ENCODE assay signal across 30 cellular contexts in genomic region chr13:30559274-30559673, GRCh38.
"Had no signal": no experiment of that assay in that cellular context is flagged by ENCODE, and none has a peak within 500 bp of the region (broad histone marks: within the 10 kb centered on the region; RNA-seq: fewer than 3 reads in every experiment).

No MANE protein-coding gene starts in this region.

- ATAC-seq: activated CD8-positive, alpha-beta T cell treated with anti-CD3 and anti-CD28 coated beads for 36 hours; activated naive CD4-positive, alpha-beta T cell treated with anti-CD3 and anti-CD28 coated beads, Interleukin-2, amount 50 U/mL, for 72 hours; activated T-cell treated with anti-CD3 and anti-CD28 coated beads, Interleukin-2, amount 50 U/mL, for 4 hours; activated T-cell treated with anti-CD3 and anti-CD28 coated beads, Interleukin-2, amount 50 U/mL, for 72 hours; activated T-helper 17 cell treated with anti-CD3 and anti-CD28 coated beads, Interleukin-2, amount 50 U/mL, for 72 hours; T-cell; T-helper 17 cell had no signal

- H3K9me3 ChIP-seq: adrenal gland, ascending aorta had no signal

- H3K27me3 ChIP-seq: adrenal gland, ascending aorta had no signal

- H3K4me1 ChIP-seq: adrenal gland, ascending aorta had no signal

- H3K36me3 ChIP-seq: adrenal gland, ascending aorta had no signal

- H3K27ac ChIP-seq: adrenal gland, ascending aorta, VCaP had no signal

- H3K4me3 ChIP-seq: adrenal gland, ascending aorta had no signal

- DNase-seq: activated B cell treated with CpG ODN at 0.5 μM for 24 hours; activated CD4-positive, alpha-beta memory T cell treated with anti-CD3 and anti-CD28 coated beads for 36 hours; activated CD4-positive, alpha-beta T cell treated with anti-CD3 and anti-CD28 coated beads for 4 hours; activated CD4-positive, alpha-beta T cell treated with anti-CD3 and anti-CD28 coated beads, Interleukin-2, amount 10 ng/mL, durations not matched to agents 24 days and 14 days; activated CD4-positive, alpha-beta T cell treated with anti-CD3 and anti-CD28 coated beads, Interleukin-2, amount 50 U/mL, for 1 hour; activated CD4-positive, alpha-beta T cell treated with anti-CD3 and anti-CD28 coated beads, Interleukin-2, amount 50 U/mL, for 4 hours; activated CD4-positive, CD25-positive, alpha-beta regulatory T cell treated with anti-CD3 and anti-CD28 coated beads, Interleukin-2, amount 50 U/mL, for 72 hours; activated CD8-positive, alpha-beta memory T cell treated with anti-CD3 and anti-CD28 coated beads, Interleukin-2, amount 50 U/mL, for 4 hours; activated CD8-positive, alpha-beta T cell treated with anti-CD3 and anti-CD28 coated beads for 36 hours; activated effector memory CD4-positive, alpha-beta T cell treated with anti-CD3 and anti-CD28 coated beads, Interleukin-2, amount 50 U/mL, for 16 hours; activated gamma-delta T cell treated with Interleukin-2 at 50 U/mL for 16 hours; activated naive CD4-positive, alpha-beta T cell; activated naive CD4-positive, alpha-beta T cell treated with anti-CD3 and anti-CD28 coated beads for 36 hours; activated naive CD4-positive, alpha-beta T cell treated with anti-CD3 and anti-CD28 coated beads, Interleukin-2, amount 50 U/mL, for 16 hours; activated naive CD8-positive, alpha-beta T cell treated with anti-CD3 and anti-CD28 coated beads for 36 hours; activated T-cell treated with anti-CD3 and anti-CD28 coated beads for 4 hours; activated T-cell treated with anti-CD3 and anti-CD28 coated beads, Interleukin-2, amount 50 U/mL, for 1 hour; activated T-cell treated with anti-CD3 and anti-CD28 coated beads, Interleukin-2, amount 50 U/mL, for 4 hours; activated T-cell treated with anti-CD3 and anti-CD28 coated beads, Interleukin-2, amount 50 U/mL, for 72 hours; adrenal gland; amygdala; anterior cingulate cortex; central memory CD4-positive, alpha-beta T cell; T-cell; T-helper 17 cell; T-helper 9 cell had no signal
